13 cellular contexts compared by ENCODE assay signal in the genomic region with DNA sequence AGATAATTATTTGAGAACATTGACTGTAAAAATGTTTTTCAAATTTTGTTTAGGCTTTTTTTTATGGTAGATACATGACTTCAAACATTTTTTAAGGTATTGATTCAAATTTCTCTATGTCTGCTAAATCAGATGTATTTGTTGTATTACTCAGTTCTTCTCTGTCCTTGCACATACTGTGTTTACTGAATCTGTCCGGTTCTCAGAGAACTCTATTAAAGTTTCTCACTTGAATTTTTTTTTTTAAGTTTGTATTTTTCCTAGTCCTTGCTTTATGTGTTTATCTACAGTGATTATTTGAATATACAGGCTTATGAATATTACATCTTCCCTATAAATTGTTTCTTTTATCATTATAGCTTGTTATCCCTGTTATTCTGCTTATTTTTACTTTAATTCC. TPM values are rescaled to one million over a fixed set of nuclear protein-coding genes. Genes with fewer than 3 reads are reported as not detected.
DNase-seq lines count a peak whose midpoint lies in the region; ATAC-seq and TF ChIP-seq lines count a peak whose summit lies in the region.
"Had no signal": no experiment of that assay in that cellular context is flagged by ENCODE, and none has a peak within 500 bp of the region (broad histone marks: within the 10 kb centered on the region; RNA-seq: fewer than 3 reads in every experiment).

No MANE protein-coding gene starts in this region.

- peak overlapping the region; percentile 2 to 99 (median 28) for H3K4me3 Mint-ChIP-seq in CD4-positive, CD25-positive, alpha-beta regulatory T cell
- H3K4me3 Mint-ChIP-seq in nephron = peak overlapping the region; percentile 41 to 59 (median 54)

- no peaks in the 10 kb centered on the region for H3K9me3 Mint-ChIP-seq in CD4-positive, CD25-positive, alpha-beta regulatory T cell
- no peaks in the 10 kb centered on the region for H3K9me3 Mint-ChIP-seq in nephron

- H3K9ac ChIP-seq in HCT116 (ENCODE audit: low read length) (0 out of 2 replicates have a peak overlapping the region, but pooled peaks have one; percentile 6), adipocyte (ENCODE audit: low read length) (peak overlapping the region; percentile 45)

- TF ChIP-seq POLR2A in HCT116 (IDR thresholded peaks at IDR 0.05; ENCODE audit: borderline replicate concordance, extremely low read depth, insufficient read depth, insufficient read length) = no peak

- CTCF ChIA-PET in HCT116 (lab: Charles Lee) = no interaction called here

- peaks cover 53 to 85% (median 64%) of the 10 kb centered on the region in 4 donors for H3K4me1 Mint-ChIP-seq in CD4-positive, CD25-positive, alpha-beta regulatory T cell
- H3K4me1 Mint-ChIP-seq in nephron = peaks cover 68% of the 10 kb centered on the region

- H3K9me3 ChIP-seq in CD4-positive, CD25-positive, alpha-beta regulatory T cell (ENCODE audit: control insufficient read depth in 2 of 2, low read length in 2 of 2) = no peaks in the 10 kb centered on the region
- no peaks in the 10 kb centered on the region for H3K9me3 ChIP-seq in HCT116 (ENCODE audit: control insufficient read depth in 1 of 2, insufficient read depth in 1 of 2, low read depth in 1 of 2, low read length in 2 of 2)
- H3K9me3 ChIP-seq in adipocyte (ENCODE audit: control insufficient read depth, low read length) = no peaks in the 10 kb centered on the region
- H3K9me3 ChIP-seq: right atrium auricular region had no signal

- TF ChIP-seq RAD21 in HCT116 (IDR thresholded peaks at IDR 0.05; ENCODE audit: low read depth) = no peak

- no peak for DNase-seq in CD4-positive, CD25-positive, alpha-beta regulatory T cell
- DNase-seq in HCT116 (ENCODE audit: low read depth, low spot score) (no peak), adipocyte (ENCODE audit: low read depth) (no peak), activated gamma-delta T cell (lab: John Stamatoyannopoulos, UW) (no peak), DMS53 (lab: John Stamatoyannopoulos, UW) (no peak)
- DNase-seq: amniotic stem cell, dorsolateral prefrontal cortex, NCI-H1048, NCI-H446 had no signal

- H3K27ac Mint-ChIP-seq in CD4-positive, CD25-positive, alpha-beta regulatory T cell = peak overlapping the region in 1 of 3 donors; percentile 99
- peak overlapping the region; percentile 52 to 70 (median 54) for H3K27ac Mint-ChIP-seq in nephron

- no peak overlapping the region for H3K4me2 ChIP-seq in HCT116 (ENCODE audit: low read length)

- peaks cover 57% of the 10 kb centered on the region for H3K4me1 ChIP-seq in CD4-positive, CD25-positive, alpha-beta regulatory T cell (ENCODE audit: control insufficient read depth, insufficient read depth, low read length, poor library complexity, severe bottlenecking)
- peaks cover 9 to 20% of the 10 kb centered on the region in 2 experiments; a peak in 3 of 4 replicates for H3K4me1 ChIP-seq in HCT116 (ENCODE audit: control insufficient read depth in 1 of 2, insufficient read depth in 2 of 2, low read length in 2 of 2)
- H3K4me1 ChIP-seq in adipocyte (ENCODE audit: control insufficient read depth, insufficient read depth, low read length) = peaks cover 70% of the 10 kb centered on the region

- no peaks in the 10 kb centered on the region for H3K9me2 ChIP-seq in HCT116 (ENCODE audit: insufficient read depth)

- no TSS peak for BruUV-seq in HCT116 (replicated peaks; lab: Mats Ljungman, UMichigan)

- H3K4me3 ChIP-seq in CD4-positive, CD25-positive, alpha-beta regulatory T cell (ENCODE audit: low read depth, low read length) = peak overlapping the region; percentile 8
- H3K4me3 ChIP-seq in HCT116 (replicated peaks in 1 of 2; ENCODE audit: low read depth in 1 of 2, low read length in 2 of 2) (no peak overlapping the region), adipocyte (ENCODE audit: low read length) (peak overlapping the region; percentile 56)
- H3K4me3 ChIP-seq: dorsolateral prefrontal cortex, right atrium auricular region had no signal

- no peaks in the 10 kb centered on the region for H3K27me3 Mint-ChIP-seq in CD4-positive, CD25-positive, alpha-beta regulatory T cell
- H3K27me3 Mint-ChIP-seq in nephron (ENCODE audit: low read depth) = no peaks in the 10 kb centered on the region

- H3K79me2 ChIP-seq in HCT116 (ENCODE audit: insufficient read depth, low read length) = peaks cover 100% of the 10 kb centered on the region

- RAD21 ChIA-PET in HCT116 (lab: Charles Lee; ENCODE audit: low non-redundant PET in 1 of 2, low total read pairs in 2 of 2, uncharacterized antibody in 2 of 2, unreplicated experiment in 2 of 2) = no interaction called here

- POLR2A ChIA-PET in HCT116 (lab: Charles Lee) = no interaction called here

- peaks cover 23% of the 10 kb centered on the region for H3K36me3 Mint-ChIP-seq in CD4-positive, CD25-positive, alpha-beta regulatory T cell
- H3K36me3 Mint-ChIP-seq in nephron (ENCODE audit: low read depth) = peaks cover 47% of the 10 kb centered on the region

- no peak overlapping the region for H3K27ac ChIP-seq in CD4-positive, CD25-positive, alpha-beta regulatory T cell (ENCODE audit: insufficient read depth, low read length, poor library complexity, severe bottlenecking)
- no peak overlapping the region for H3K27ac ChIP-seq in HCT116 (ENCODE audit: low read depth, low read length)
- H3K27ac ChIP-seq: right atrium auricular region had no signal

- peaks cover 16% of the 10 kb centered on the region for H3K36me3 ChIP-seq in CD4-positive, CD25-positive, alpha-beta regulatory T cell (ENCODE audit: control insufficient read depth, insufficient read depth, low read length)
- H3K36me3 ChIP-seq in HCT116 (ENCODE audit: control insufficient read depth in 1 of 2, insufficient read depth in 2 of 2, low read length in 2 of 2) (peaks cover 2 to 33% of the 10 kb centered on the region in 2 experiments; a peak in 3 of 4 replicates), adipocyte (ENCODE audit: control insufficient read depth, insufficient read depth, low read length, severe bottlenecking) (peaks cover 22% of the 10 kb centered on the region)

- ATAC-seq in CD4-positive, CD25-positive, alpha-beta regulatory T cell (ENCODE audit: low read depth in 2 of 2) = no peak
- no peak for ATAC-seq in HCT116
- no peak for ATAC-seq in HG02571 (IDR thresholded peaks at IDR 0.05; ENCODE audit: unreplicated experiment)
- ATAC-seq in HG03045 (IDR thresholded peaks at IDR 0.05; ENCODE audit: unreplicated experiment) = no peak

- peaks cover 41% of the 10 kb centered on the region for H4K20me1 ChIP-seq in HCT116 (ENCODE audit: insufficient read depth)

- intact Hi-C loops in HCT116 (cut with micrococcal nuclease) = no loop called here

- no peak overlapping the region for H2AFZ ChIP-seq in HCT116 (ENCODE audit: low read depth, low read length, poor library complexity, severe bottlenecking)

- TF ChIP-seq CTCF in HCT116 (IDR thresholded peaks at IDR 0.05 in 2 of 3, conservative IDR thresholded peaks at IDR 0.05 in 1 of 3; ENCODE audit: borderline replicate concordance in 1 of 3, insufficient read depth in 1 of 3, low read depth in 2 of 3, low read length in 2 of 3) (no peak), nephron (IDR thresholded peaks at IDR 0.05; ENCODE audit: unreplicated experiment in 3 of 3) (no peak)

- no peaks in the 10 kb centered on the region for H3K27me3 ChIP-seq in CD4-positive, CD25-positive, alpha-beta regulatory T cell (ENCODE audit: control insufficient read depth, insufficient read depth, low read length)
- H3K27me3 ChIP-seq in HCT116 (ENCODE audit: insufficient read depth, low read length) (no peaks in the 10 kb centered on the region), adipocyte (replicated peaks; ENCODE audit: control insufficient read depth, insufficient read depth, low read length) (no peaks in the 10 kb centered on the region)
- H3K27me3 ChIP-seq: dorsolateral prefrontal cortex, right atrium auricular region had no signal

TF ChIP-seq in HCT116, 20 proteins besides CTCF, POLR2A, EP300 and RAD21:
- no peak for TF ChIP-seq EZH2phosphoT487 (IDR thresholded peaks at IDR 0.05; ENCODE audit: borderline replicate concordance)
- no peak for TF ChIP-seq SIN3A (IDR thresholded peaks at IDR 0.05; ENCODE audit: low read depth)
- TF ChIP-seq CEBPB (IDR thresholded peaks at IDR 0.05; ENCODE audit: low read depth) = no peak
- no peak for TF ChIP-seq FOSL1 (IDR thresholded peaks at IDR 0.05; ENCODE audit: low read depth)
- no peak for TF ChIP-seq ZFX (IDR thresholded peaks at IDR 0.05)
- no peak for TF ChIP-seq EGR1 (IDR thresholded peaks at IDR 0.05; ENCODE audit: low read depth)
- TF ChIP-seq, protein P1, sequence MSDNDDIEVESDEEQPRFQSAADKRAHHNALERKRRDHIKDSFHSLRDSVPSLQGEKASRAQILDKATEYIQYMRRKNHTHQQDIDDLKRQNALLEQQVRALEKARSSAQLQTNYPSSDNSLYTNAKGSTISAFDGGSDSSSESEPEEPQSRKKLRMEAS (IDR thresholded peaks at IDR 0.05) = no peak

RNA-seq across cellular contexts. Expression of a gene that starts 5.3 kb away (rescaled TPM):
- total RNA-seq in CD4-positive, CD25-positive, alpha-beta regulatory T cell = 191 TPM
- 100 to 1,000 TPM; 131 to 186 (median 159) TPM for polyA plus RNA-seq in CD4-positive, CD25-positive, alpha-beta regulatory T cell
- 317 TPM for total RNA-seq in HCT116 (2021; ENCODE audit: unreplicated experiment)
- 155 and 167 TPM in 2 replicates for polyA plus RNA-seq in HCT116 (2012)

RNA-seq across cellular contexts. Expression of a gene that starts 5.6 kb away (rescaled TPM):
- total RNA-seq in CD4-positive, CD25-positive, alpha-beta regulatory T cell = 121 TPM
- 10 to 100 TPM; 33.6 to 42.6 (median 41.3) TPM for polyA plus RNA-seq in CD4-positive, CD25-positive, alpha-beta regulatory T cell
- 462 TPM for total RNA-seq in HCT116 (2021; ENCODE audit: unreplicated experiment)
- 286 and 296 TPM in 2 replicates for polyA plus RNA-seq in HCT116 (2012)

RNA-seq across cellular contexts. Expression of a gene that starts 35.1 kb away (rescaled TPM):
- total RNA-seq in CD4-positive, CD25-positive, alpha-beta regulatory T cell = 34.9 TPM
- polyA plus RNA-seq in CD4-positive, CD25-positive, alpha-beta regulatory T cell = 1 to 10 TPM; 3.0 to 7.4 (median 6.9) TPM
- total RNA-seq in HCT116 (2021; ENCODE audit: unreplicated experiment) = 49.3 TPM
- 14.1 and 14.3 TPM in 2 replicates for polyA plus RNA-seq in HCT116 (2012)

Comparison
In these comparisons a context has a peak if more than half of its experiments do, and no peak if none do; other contexts are left out.
1. H3K4me3 ChIP-seq: peak in CD4-positive, CD25-positive, alpha-beta regulatory T cell (single experiment) and adipocyte (single experiment); none in HCT116 (0 of 2).